ENCODE assay signal across 9 cellular contexts in genomic region chr19:49678970-49679831, GRCh38. TPM values are rescaled to one million over a fixed set of nuclear protein-coding genes. Genes with fewer than 3 reads are reported as not detected.
A peak's percentile ranks its signal among the peaks of the same experiment; 100 is the strongest.
DNase-seq lines count a peak whose midpoint lies in the region; ATAC-seq and TF ChIP-seq lines count a peak whose summit lies in the region.
"Had no signal": no experiment of that assay in that cellular context is flagged by ENCODE, and none has a peak within 500 bp of the region (broad histone marks: within the 10 kb centered on the region; RNA-seq: fewer than 3 reads in every experiment).

No MANE protein-coding gene starts in this region.

- intact Hi-C loops in Right ventricle myocardium superior (cut with DNase I): loop anchor here (5.0 to 10.0 kb wide), 2 partner anchors 172 to 186 kb away; partner anchors contain the start of gene PNKP
- intact Hi-C loops in testis (cut with DNase I; ENCODE audit: low total_unique reads): no loop called here

- H3K4me3 ChIP-seq in cardiac muscle cell (no peak overlapping the region), WERI-Rb-1 (ENCODE audit: low read depth, low read length) (peak overlapping the region; percentile 41), upper lobe of left lung (no peak overlapping the region), testis (no peak overlapping the region)

- H3K9me3 Mint-ChIP-seq in immature natural killer cell: no peaks in the 10 kb centered on the region

- H3K36me3 ChIP-seq in cardiac muscle cell (peaks cover 22% of the 10 kb centered on the region), WERI-Rb-1 (peaks cover 48% of the 10 kb centered on the region), upper lobe of left lung (peaks cover 3 to 31% (median 28%) of the 10 kb centered on the region in 4 donors), testis (ENCODE audit: low read depth, missing control alignments) (no peaks in the 10 kb centered on the region)

- H3K4me1 ChIP-seq in cardiac muscle cell (ENCODE audit: low read depth) (peaks cover 10% of the 10 kb centered on the region), upper lobe of left lung (peaks cover 38 to 49% (median 41%) of the 10 kb centered on the region in 4 donors), testis (peaks cover 42% of the 10 kb centered on the region)

- peak overlapping the region; percentile 74 for H3K27ac ChIP-seq in cardiac muscle cell
- peak overlapping the region; percentile 99 for H3K27ac ChIP-seq in WERI-Rb-1
- peak overlapping the region in 3 of 4 donors; percentile 23 to 96 (median 92) for H3K27ac ChIP-seq in upper lobe of left lung
- H3K27ac ChIP-seq in testis: peak overlapping the region in 1 of 2 donors; percentile 91

- H3K36me3 Mint-ChIP-seq in immature natural killer cell: peaks cover 0 to 6% (median 3%) of the 10 kb centered on the region in 3 donors

- no peaks in the 10 kb centered on the region for H3K9me3 ChIP-seq in cardiac muscle cell (ENCODE audit: low read depth)
- H3K9me3 ChIP-seq in WERI-Rb-1 (ENCODE audit: severe bottlenecking): no peaks in the 10 kb centered on the region
- H3K9me3 ChIP-seq in upper lobe of left lung: no peaks in the 10 kb centered on the region
- no peaks in the 10 kb centered on the region for H3K9me3 ChIP-seq in testis
- H3K9me3 ChIP-seq: tibial nerve had no signal

- H3K4me3 Mint-ChIP-seq in immature natural killer cell: peak overlapping the region in 1 of 5 donors; percentile 87

- TF ChIP-seq POLR2A in upper lobe of left lung (IDR thresholded peaks at IDR 0.05): no peak
- no peak for TF ChIP-seq POLR2A in testis (IDR thresholded peaks at IDR 0.05)

- 62 to 71% methylated on average over 15 of the region's 15 CpGs for WGBS in upper lobe of left lung, 2 donors
- WGBS in testis, 2 donors: 51 to 55% methylated on average over 10 to 15 of the region's 15 CpGs

- H3K27me3 Mint-ChIP-seq in immature natural killer cell (ENCODE audit: low read depth in 3 of 3): peaks cover 8 to 13% (median 11%) of the 10 kb centered on the region in 3 donors

- DNase-seq in cardiac muscle cell (ENCODE audit: low read depth in 1 of 2, low spot score in 1 of 2) (no peak), Right ventricle myocardium superior (no peak), WERI-Rb-1 (peak; percentile 82), immature natural killer cell (no peak), upper lobe of left lung (no peak), testis (no peak), NCI-H1930 (lab: John Stamatoyannopoulos, UW) (no peak)
- DNase-seq in stimulated activated CD4-positive, alpha-beta T cell treated with anti-CD3 and anti-CD28 coated beads, Interleukin-12 subunit alpha, Interleukin-12 subunit beta, amount 100 ng/mL, for 4 hours: no peak

- H3K27ac Mint-ChIP-seq in immature natural killer cell: peak overlapping the region in 5 of 6 donors; percentile 45 to 95 (median 75)

- no peak for ATAC-seq in Right ventricle myocardium superior (ENCODE audit: poor library complexity)
- no peak for ATAC-seq in upper lobe of left lung (ENCODE audit: low FRiP score in 2 of 2)

- no peaks in the 10 kb centered on the region for H3K27me3 ChIP-seq in cardiac muscle cell
- no peaks in the 10 kb centered on the region for H3K27me3 ChIP-seq in WERI-Rb-1 (ENCODE audit: insufficient read depth, low read depth, severe bottlenecking)
- no peaks in the 10 kb centered on the region for H3K27me3 ChIP-seq in upper lobe of left lung
- H3K27me3 ChIP-seq in testis: no peaks in the 10 kb centered on the region
- H3K27me3 ChIP-seq: tibial nerve had no signal

- peaks cover 26 to 28% of the 10 kb centered on the region in 2 donors for H3K4me1 Mint-ChIP-seq in immature natural killer cell

- TF ChIP-seq CTCF in cardiac muscle cell (IDR thresholded peaks at IDR 0.05; ENCODE audit: low read depth, low read length) (no peak), WERI-Rb-1 (IDR thresholded peaks at IDR 0.05; ENCODE audit: low read depth, low read length) (no peak), upper lobe of left lung (IDR thresholded peaks at IDR 0.05) (no peak), testis (IDR thresholded peaks at IDR 0.05) (no peak)

- TF ChIP-seq EP300 in upper lobe of left lung (IDR thresholded peaks at IDR 0.05): no peak

RNA-seq across cellular contexts. Expression of gene PRMT1, which starts 2.1 kb away (rescaled TPM):
- total RNA-seq in cardiac muscle cell (494 and 516 TPM in 2 replicates), Right ventricle myocardium superior (110 TPM), upper lobe of left lung (100 to 1,000 TPM in 2 of 6 donors, 10 to 100 TPM in 4; 65.6 to 155 (median 82.0) TPM), testis (100 to 1,000 TPM; 192 to 272 TPM)
- polyA plus RNA-seq in cardiac muscle cell (398 and 431 TPM in 2 replicates), immature natural killer cell (100 to 1,000 TPM; 125 to 204 (median 188) TPM), testis (ENCODE audit: insufficient read depth, low read depth, low replicate concordance) (201 TPM)

RNA-seq across cellular contexts. Expression of gene ADM5, which starts 10.2 kb away (rescaled TPM):
- total RNA-seq in cardiac muscle cell: 3.6 and 5.1 TPM in 2 replicates
- 1.1 and 2.2 TPM in 2 replicates for polyA plus RNA-seq in cardiac muscle cell
- 0.67 TPM for total RNA-seq in Right ventricle myocardium superior
- polyA plus RNA-seq in immature natural killer cell: under 1 TPM in 1 of 3 donors, not detected in 2; 0.28 TPM
- 1 to 10 TPM in 4 of 6 donors, under 1 TPM in 1, not detected in 1; 0.55 to 3.0 (median 1.5) TPM for total RNA-seq in upper lobe of left lung
- 1 to 10 TPM; 2.9 to 5.0 TPM for total RNA-seq in testis
- polyA plus RNA-seq in testis (ENCODE audit: insufficient read depth, low read depth, low replicate concordance): 2.2 TPM

RNA-seq across cellular contexts. Expression of gene CPT1C, which starts 11.7 kb away (rescaled TPM):
- total RNA-seq in cardiac muscle cell (29.0 and 33.8 TPM in 2 replicates), Right ventricle myocardium superior (2.2 TPM), upper lobe of left lung (10 to 100 TPM in 1 of 6 donors, 1 to 10 TPM in 2, under 1 TPM in 1, not detected in 2; 0.46 to 17.2 (median 4.6) TPM), testis (1 to 10 TPM; 8.8 to 9.8 TPM)
- polyA plus RNA-seq in cardiac muscle cell (26.5 and 31.7 TPM in 2 replicates), immature natural killer cell (not detected), testis (ENCODE audit: insufficient read depth, low read depth, low replicate concordance) (17.1 TPM)

RNA-seq across cellular contexts. Expression of gene BCL2L12, which starts 13.5 kb away (rescaled TPM):
- 39.4 and 41.3 TPM in 2 replicates for total RNA-seq in cardiac muscle cell
- polyA plus RNA-seq in cardiac muscle cell: 55.5 and 59.4 TPM in 2 replicates
- 10.8 TPM for total RNA-seq in Right ventricle myocardium superior
- 10 to 100 TPM; 12.0 to 21.1 (median 20.4) TPM for polyA plus RNA-seq in immature natural killer cell
- total RNA-seq in upper lobe of left lung: 10 to 100 TPM in 3 of 6 donors, 1 to 10 TPM in 3; 4.2 to 21.3 (median 14.1) TPM
- total RNA-seq in testis: 10 to 100 TPM; 11.3 to 19.3 TPM
- 17.3 TPM for polyA plus RNA-seq in testis (ENCODE audit: insufficient read depth, low read depth, low replicate concordance)

RNA-seq across cellular contexts. Expression of gene IRF3, which starts 13.5 kb away (rescaled TPM):
- total RNA-seq in cardiac muscle cell (137 and 145 TPM in 2 replicates), Right ventricle myocardium superior (29.9 TPM), upper lobe of left lung (100 to 1,000 TPM in 3 of 6 donors, 10 to 100 TPM in 3; 50.5 to 210 (median 99.1) TPM), testis (10 to 100 TPM; 50.1 to 51.6 TPM)
- polyA plus RNA-seq in cardiac muscle cell (37.6 and 38.4 TPM in 2 replicates), immature natural killer cell (10 to 100 TPM; 63.8 to 82.0 (median 78.9) TPM), testis (ENCODE audit: insufficient read depth, low read depth, low replicate concordance) (34.9 TPM)
